Comparison of ENCODE assay signal across 11 cellular contexts in genomic region chr4:150038335-150039076, GRCh38. TPM values are rescaled to one million over a fixed set of nuclear protein-coding genes. Genes with fewer than 3 reads are reported as not detected.
DNase-seq lines count a peak whose midpoint lies in the region; ATAC-seq and TF ChIP-seq lines count a peak whose summit lies in the region.
"Had no signal": no experiment of that assay in that cellular context is flagged by ENCODE, and none has a peak within 500 bp of the region (broad histone marks: within the 10 kb centered on the region; RNA-seq: fewer than 3 reads in every experiment).

No MANE protein-coding gene starts in this region.

- no peak overlapping the region for H3K27ac ChIP-seq in OCI-LY7 (ENCODE audit: low read depth, low read length, poor library complexity, severe bottlenecking)
- H3K27ac ChIP-seq in coronary artery = no peak overlapping the region
- H3K27ac ChIP-seq: body of pancreas had no signal

- no peaks in the 10 kb centered on the region for H3K9me3 ChIP-seq in OCI-LY7 (ENCODE audit: low read length)
- H3K9me3 ChIP-seq: body of pancreas had no signal

- intact Hi-C loops in OCI-LY7 (cut with micrococcal nuclease; ENCODE audit: unreplicated experiment) = no loop called here

- H2AFZ ChIP-seq in OCI-LY7 (ENCODE audit: low read length) = no peak overlapping the region

- no peak for TF ChIP-seq CTCF in OCI-LY7 (conservative IDR thresholded peaks at IDR 0.05; ENCODE audit: low read length)
- TF ChIP-seq CTCF in coronary artery (IDR thresholded peaks at IDR 0.05) = no peak

- H3K4me2 ChIP-seq in OCI-LY7 (ENCODE audit: low read length) = peak overlapping the region; percentile 32

- H3K27me3 Mint-ChIP-seq in activated naive CD4-positive, alpha-beta T cell treated with anti-CD3 and anti-CD28 coated beads, Interleukin-2, amount 10 ng/mL, durations not matched to agents 7 days and 5 days = no peaks in the 10 kb centered on the region

- H3K27ac Mint-ChIP-seq in activated naive CD4-positive, alpha-beta T cell treated with anti-CD3 and anti-CD28 coated beads, Interleukin-2, amount 10 ng/mL, durations not matched to agents 7 days and 5 days = no peak overlapping the region

- no peaks in the 10 kb centered on the region for H3K79me2 ChIP-seq in OCI-LY7 (ENCODE audit: insufficient read depth, low read depth, low read length)

- DNase-seq in OCI-LY7 (ENCODE audit: low spot score) (peak; percentile 52), coronary artery (ENCODE audit: low spot score) (no peak)
- no peak for DNase-seq in stimulated activated CD4-positive, alpha-beta T cell treated with anti-CD3 and anti-CD28 coated beads, Interleukin-4, amount 100 ng/mL, for 4 hours
- DNase-seq in NK-92 treated with Interleukin-12 subunit alpha and Interleukin-12 subunit beta, amount 100 ng/mL, for 24 hours (lab: John Stamatoyannopoulos, UW) = no peak
- no peak for DNase-seq in activated naive CD4-positive, alpha-beta T cell treated with anti-CD3 and anti-CD28 coated beads, Interleukin-2, amount 10 ng/mL, durations not matched to agents 7 days and 5 days
- DNase-seq: body of pancreas; CD8-positive, alpha-beta memory T cell; T-helper 9 cell had no signal

- no peaks in the 10 kb centered on the region for H3K36me3 ChIP-seq in OCI-LY7 (ENCODE audit: insufficient read depth, low read length)

- no peaks in the 10 kb centered on the region for H3K9me3 Mint-ChIP-seq in activated naive CD4-positive, alpha-beta T cell treated with anti-CD3 and anti-CD28 coated beads, Interleukin-2, amount 10 ng/mL, durations not matched to agents 7 days and 5 days

- H3K4me1 ChIP-seq in OCI-LY7 (ENCODE audit: insufficient read depth, low read length, poor library complexity, severe bottlenecking) = peaks cover 10% of the 10 kb centered on the region

- POLR2A ChIA-PET in OCI-LY7 (lab: Charles Lee) = interaction anchor here (0.6 kb wide), 1 partner anchor 30 kb away, joined by 4 read pairs; no protein-coding TSS in a partner anchor

- CTCF ChIA-PET in OCI-LY7 (lab: Charles Lee; ENCODE audit: unreplicated experiment) = no interaction called here
- CTCF ChIA-PET in activated naive CD4-positive, alpha-beta T cell treated with anti-CD3 and anti-CD28 coated beads, Interleukin-2, amount 10 ng/mL, durations not matched to agents 7 days and 5 days (lab: Charles Lee) = no interaction called here

- H3K4me1 Mint-ChIP-seq in activated naive CD4-positive, alpha-beta T cell treated with anti-CD3 and anti-CD28 coated beads, Interleukin-2, amount 10 ng/mL, durations not matched to agents 7 days and 5 days = no peaks in the 10 kb centered on the region
- H3K4me1 Mint-ChIP-seq: CD8-positive, alpha-beta memory T cell had no signal

- ATAC-seq in GM18511 (IDR thresholded peaks at IDR 0.05; ENCODE audit: unreplicated experiment) (peak; percentile 98), GM21423 (IDR thresholded peaks at IDR 0.05; ENCODE audit: unreplicated experiment) (peak; percentile 92), HG03066 (IDR thresholded peaks at IDR 0.05; ENCODE audit: low read depth, unreplicated experiment) (peak; percentile 90)
- ATAC-seq: body of pancreas had no signal

- no peaks in the 10 kb centered on the region for H4K20me1 ChIP-seq in OCI-LY7 (ENCODE audit: insufficient read depth, low read length)

- H3K4me3 Mint-ChIP-seq in activated naive CD4-positive, alpha-beta T cell treated with anti-CD3 and anti-CD28 coated beads, Interleukin-2, amount 10 ng/mL, durations not matched to agents 7 days and 5 days = no peak overlapping the region
- H3K4me3 Mint-ChIP-seq: CD8-positive, alpha-beta memory T cell had no signal

- no peak overlapping the region for H3K4me3 ChIP-seq in OCI-LY7 (ENCODE audit: low read depth, low read length, poor library complexity, severe bottlenecking)
- no peak overlapping the region for H3K4me3 ChIP-seq in coronary artery
- H3K4me3 ChIP-seq: body of pancreas had no signal

- BruUV-seq in OCI-LY7 (replicated peaks; lab: Mats Ljungman, UMichigan) = no TSS peak

- no peaks in the 10 kb centered on the region for H3K36me3 Mint-ChIP-seq in activated naive CD4-positive, alpha-beta T cell treated with anti-CD3 and anti-CD28 coated beads, Interleukin-2, amount 10 ng/mL, durations not matched to agents 7 days and 5 days
- H3K36me3 Mint-ChIP-seq: CD8-positive, alpha-beta memory T cell had no signal

- no peaks in the 10 kb centered on the region for H3K9me2 ChIP-seq in OCI-LY7 (ENCODE audit: insufficient read depth, low read length)

RNA-seq across cellular contexts. Expression of gene DCLK2, which starts 39.7 kb away (rescaled TPM):
- not detected in 2 replicates for total RNA-seq in OCI-LY7 (2014; rRNA removed; shearing (Covaris generic))
- not detected in 2 replicates for total RNA-seq in OCI-LY7 (2022)
- total RNA-seq: CD8-positive, alpha-beta memory T cell had no signal
